ENCODE assay signal across 1 cellular context in genomic region chr4:86942185-86942666, GRCh38.
TF ChIP-seq lines count a peak whose summit lies in the region.

No MANE protein-coding gene starts in this region.

TF ChIP-seq in K562, 482 proteins besides CTCF, POLR2A, EP300 and RAD21 (continues in another document):
- TF ChIP-seq, protein P1, sequence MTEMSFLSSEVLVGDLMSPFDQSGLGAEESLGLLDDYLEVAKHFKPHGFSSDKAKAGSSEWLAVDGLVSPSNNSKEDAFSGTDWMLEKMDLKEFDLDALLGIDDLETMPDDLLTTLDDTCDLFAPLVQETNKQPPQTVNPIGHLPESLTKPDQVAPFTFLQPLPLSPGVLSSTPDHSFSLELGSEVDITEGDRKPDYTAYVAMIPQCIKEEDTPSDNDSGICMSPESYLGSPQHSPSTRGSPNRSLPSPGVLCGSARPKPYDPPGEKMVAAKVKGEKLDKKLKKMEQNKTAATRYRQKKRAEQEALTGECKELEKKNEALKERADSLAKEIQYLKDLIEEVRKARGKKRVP (CRISPR knock-in tag; IDR thresholded peaks at IDR 0.05): no peak
- TF ChIP-seq HINFP (tag; conservative IDR thresholded peaks at IDR 0.05; ENCODE audit: low read depth) (no peak), REST (CRISPR knock-in tag; IDR thresholded peaks at IDR 0.05; ENCODE audit: low read depth) (no peak), PHTF2 (CRISPR knock-in tag; IDR thresholded peaks at IDR 0.05) (no peak), HMBOX1 (IDR thresholded peaks at IDR 0.05) (peak; percentile 81), CEBPG (CRISPR knock-in tag; IDR thresholded peaks at IDR 0.05) (no peak), CEBPG (tag; conservative IDR thresholded peaks at IDR 0.05 in 1 of 2, IDR thresholded peaks at IDR 0.05 in 1 of 2) (no peak), MEIS2 (IDR thresholded peaks at IDR 0.05; ENCODE audit: partially characterized antibody) (peak; percentile 92), PHF8 (IDR thresholded peaks at IDR 0.05; ENCODE audit: borderline replicate concordance, low read length) (no peak), NFE2 (IDR thresholded peaks at IDR 0.05; ENCODE audit: low read depth) (peak; percentile 47), RBFOX2 (IDR thresholded peaks at IDR 0.05; ENCODE audit: low read depth, low read length) (no peak), FOS (IDR thresholded peaks at IDR 0.05; ENCODE audit: extremely low read depth, insufficient read length) (peak; percentile 65), GATAD2B (IDR thresholded peaks at IDR 0.05; ENCODE audit: borderline replicate concordance) (peak; percentile 92), ZNF133 (CRISPR knock-in tag; IDR thresholded peaks at IDR 0.05) (no peak), NCOA6 (IDR thresholded peaks at IDR 0.05) (peak; percentile 21; the same call in 1 of the 2 replicates), POLR2H (tag; IDR thresholded peaks at IDR 0.05; ENCODE audit: low read depth) (no peak), TCF3 (CRISPR knock-in tag; IDR thresholded peaks at IDR 0.05) (peak; percentile 68), FOXK2 (conservative IDR thresholded peaks at IDR 0.05 in 1 of 2, IDR thresholded peaks at IDR 0.05 in 1 of 2; ENCODE audit: low read depth in 2 of 2) (0 out of 4 replicates have a peak, but pooled peaks of 1 of the 2 experiments have one; percentile 19), SMARCC2 (IDR thresholded peaks at IDR 0.05; ENCODE audit: low read depth) (peak; percentile 92), CHD4 (IDR thresholded peaks at IDR 0.05; ENCODE audit: insufficient read depth, insufficient replicate concordance, low read depth, low read length, poor library complexity, severe bottlenecking) (no peak), CXXC5 (CRISPR knock-in tag; IDR thresholded peaks at IDR 0.05) (no peak), FOXJ3 (CRISPR knock-in tag; IDR thresholded peaks at IDR 0.05) (no peak), FOXM1 (IDR thresholded peaks at IDR 0.05; ENCODE audit: low read depth) (peak; percentile 22; the same call in 1 of the 2 replicates), FOXM1 (CRISPR knock-in tag; IDR thresholded peaks at IDR 0.05; ENCODE audit: low read depth) (no peak), CBFA2T3 (IDR thresholded peaks at IDR 0.05) (peak; percentile 74), JUND (IDR thresholded peaks at IDR 0.05; ENCODE audit: borderline replicate concordance, low read depth, low read length) (peak; percentile 99), JUND (tag; IDR thresholded peaks at IDR 0.05; ENCODE audit: borderline replicate concordance, low read depth, low read length) (peak; percentile 99), ZNF347 (CRISPR knock-in tag; IDR thresholded peaks at IDR 0.05; ENCODE audit: low read depth) (no peak), ZNF436 (CRISPR knock-in tag; IDR thresholded peaks at IDR 0.05) (no peak), BHLHE40 (IDR thresholded peaks at IDR 0.05; ENCODE audit: low read length) (peak; percentile 7; the same call in 1 of the 2 replicates), ZNF318 (IDR thresholded peaks at IDR 0.05; ENCODE audit: borderline replicate concordance in 1 of 2, low read depth in 1 of 2) (peak in 1 of 2 experiments; percentile 76; a peak in 1 of 4 replicates), MNT (conservative IDR thresholded peaks at IDR 0.05) (peak; percentile 67 to 71), JUN (IDR thresholded peaks at IDR 0.05; ENCODE audit: borderline replicate concordance, low read depth, low read length) (peak; percentile 98), JUN (CRISPR knock-in tag; IDR thresholded peaks at IDR 0.05; ENCODE audit: borderline replicate concordance) (no peak; the same call in 1 of the 2 replicates), EP400 (IDR thresholded peaks at IDR 0.05) (peak; percentile 69), ZNF384 (IDR thresholded peaks at IDR 0.05; ENCODE audit: low read depth, low read length) (peak; percentile 62; the same call in 1 of the 2 replicates), RAD51 (IDR thresholded peaks at IDR 0.05; ENCODE audit: borderline replicate concordance, low read depth) (0 out of 2 replicates have a peak, but pooled peaks have one; percentile 12), PTBP1 (IDR thresholded peaks at IDR 0.05; ENCODE audit: low read depth, low read length) (no peak)
- TF ChIP-seq, protein P2, sequence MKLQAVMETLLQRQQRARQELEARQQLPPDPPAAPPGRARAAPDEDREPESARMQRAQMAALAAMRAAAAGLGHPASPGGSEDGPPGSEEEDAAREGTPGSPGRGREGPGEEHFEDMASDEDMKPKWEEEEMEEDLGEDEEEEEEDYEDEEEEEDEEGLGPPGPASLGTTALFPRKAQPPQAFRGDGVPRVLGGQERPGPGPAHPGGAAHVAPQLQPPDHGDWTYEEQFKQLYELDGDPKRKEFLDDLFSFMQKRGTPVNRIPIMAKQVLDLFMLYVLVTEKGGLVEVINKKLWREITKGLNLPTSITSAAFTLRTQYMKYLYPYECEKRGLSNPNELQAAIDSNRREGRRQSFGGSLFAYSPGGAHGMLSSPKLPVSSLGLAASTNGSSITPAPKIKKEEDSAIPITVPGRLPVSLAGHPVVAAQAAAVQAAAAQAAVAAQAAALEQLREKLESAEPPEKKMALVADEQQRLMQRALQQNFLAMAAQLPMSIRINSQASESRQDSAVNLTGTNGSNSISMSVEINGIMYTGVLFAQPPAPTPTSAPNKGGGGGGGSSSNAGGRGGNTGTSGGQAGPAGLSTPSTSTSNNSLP (IDR thresholded peaks at IDR 0.05; ENCODE audit: borderline replicate concordance, low read depth, low read length): peak; percentile 63; the same call in 1 of the 2 replicates
- TF ChIP-seq, protein P3, sequence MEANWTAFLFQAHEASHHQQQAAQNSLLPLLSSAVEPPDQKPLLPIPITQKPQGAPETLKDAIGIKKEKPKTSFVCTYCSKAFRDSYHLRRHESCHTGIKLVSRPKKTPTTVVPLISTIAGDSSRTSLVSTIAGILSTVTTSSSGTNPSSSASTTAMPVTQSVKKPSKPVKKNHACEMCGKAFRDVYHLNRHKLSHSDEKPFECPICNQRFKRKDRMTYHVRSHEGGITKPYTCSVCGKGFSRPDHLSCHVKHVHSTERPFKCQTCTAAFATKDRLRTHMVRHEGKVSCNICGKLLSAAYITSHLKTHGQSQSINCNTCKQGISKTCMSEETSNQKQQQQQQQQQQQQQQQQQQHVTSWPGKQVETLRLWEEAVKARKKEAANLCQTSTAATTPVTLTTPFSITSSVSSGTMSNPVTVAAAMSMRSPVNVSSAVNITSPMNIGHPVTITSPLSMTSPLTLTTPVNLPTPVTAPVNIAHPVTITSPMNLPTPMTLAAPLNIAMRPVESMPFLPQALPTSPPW (CRISPR knock-in tag; IDR thresholded peaks at IDR 0.05): no peak
- TF ChIP-seq, protein P4, sequence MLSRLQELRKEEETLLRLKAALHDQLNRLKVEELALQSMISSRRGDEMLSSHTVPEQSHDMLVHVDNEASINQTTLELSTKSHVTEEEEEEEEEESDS (CRISPR knock-in tag; IDR thresholded peaks at IDR 0.05): no peak
- TF ChIP-seq, protein P5, sequence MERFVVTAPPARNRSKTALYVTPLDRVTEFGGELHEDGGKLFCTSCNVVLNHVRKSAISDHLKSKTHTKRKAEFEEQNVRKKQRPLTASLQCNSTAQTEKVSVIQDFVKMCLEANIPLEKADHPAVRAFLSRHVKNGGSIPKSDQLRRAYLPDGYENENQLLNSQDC (CRISPR knock-in tag; IDR thresholded peaks at IDR 0.05): no peak
